Comparison of ENCODE assay signal across 8 cellular contexts in genomic region chr3:16476636-16477035, GRCh38. TPM values are rescaled to one million over a fixed set of nuclear protein-coding genes. Genes with fewer than 3 reads are reported as not detected.
DNase-seq lines count a peak whose midpoint lies in the region; ATAC-seq and TF ChIP-seq lines count a peak whose summit lies in the region.

No MANE protein-coding gene starts in this region.

- TF ChIP-seq POLR2A in breast epithelium (IDR thresholded peaks at IDR 0.05) (no peak), transverse colon (IDR thresholded peaks at IDR 0.05) (no peak), adrenal gland (IDR thresholded peaks at IDR 0.05) (no peak)

- no TSS peak for BruUV-seq in MCF 10A (replicated peaks; lab: Mats Ljungman, UMichigan)

- peak; percentile 56 for DNase-seq in MCF 10A (ENCODE audit: unreplicated experiment)
- no peak for DNase-seq in breast epithelium (ENCODE audit: low spot score in 2 of 2)
- peak; percentile 17 for DNase-seq in MG63
- DNase-seq in epithelial cell of esophagus (ENCODE audit: low read depth): peak; percentile 19
- DNase-seq in transverse colon: no peak
- DNase-seq in foreskin keratinocyte: no peak
- DNase-seq in adrenal gland: no peak

- no peaks in the 10 kb centered on the region for H3K36me3 Mint-ChIP-seq in MCF 10A (ENCODE audit: insufficient read depth, unreplicated experiment)

- no peaks in the 10 kb centered on the region for H3K36me3 ChIP-seq in breast epithelium
- H3K36me3 ChIP-seq in MG63: peaks cover 6% of the 10 kb centered on the region
- H3K36me3 ChIP-seq in transverse colon: no peaks in the 10 kb centered on the region
- H3K36me3 ChIP-seq in adrenal gland (replicated peaks in 1 of 2): no peaks in the 10 kb centered on the region

- ATAC-seq in foreskin keratinocyte (no peak), HG03025 (IDR thresholded peaks at IDR 0.05; ENCODE audit: low FRiP score, unreplicated experiment) (no peak)

- no peaks in the 10 kb centered on the region for H3K9me3 Mint-ChIP-seq in MCF 10A (ENCODE audit: unreplicated experiment)

- H3K27me3 ChIP-seq in breast epithelium (no peaks in the 10 kb centered on the region), MG63 (no peaks in the 10 kb centered on the region), transverse colon (no peaks in the 10 kb centered on the region), foreskin keratinocyte (no peaks in the 10 kb centered on the region), adrenal gland (no peaks in the 10 kb centered on the region)

- TF ChIP-seq EP300 in transverse colon (IDR thresholded peaks at IDR 0.05; ENCODE audit: low read depth): no peak

- no peaks in the 10 kb centered on the region for H3K4me1 ChIP-seq in breast epithelium
- H3K4me1 ChIP-seq in transverse colon: peaks cover 0 to 22% (median 2%) of the 10 kb centered on the region in 4 donors
- H3K4me1 ChIP-seq in foreskin keratinocyte: peaks cover 13% of the 10 kb centered on the region
- H3K4me1 ChIP-seq in adrenal gland (replicated peaks in 1 of 2): peaks cover 0 to 5% of the 10 kb centered on the region in 2 donors

- TF ChIP-seq CTCF in MCF 10A (IDR thresholded peaks at IDR 0.05; ENCODE audit: unreplicated experiment) (no peak), breast epithelium (IDR thresholded peaks at IDR 0.05) (no peak), epithelial cell of esophagus (IDR thresholded peaks at IDR 0.05; ENCODE audit: insufficient read depth, low read depth, low read length, missing control alignments) (no peak), transverse colon (IDR thresholded peaks at IDR 0.05) (no peak), foreskin keratinocyte (conservative IDR thresholded peaks at IDR 0.05) (no peak), adrenal gland (IDR thresholded peaks at IDR 0.05) (no peak)

- no peak overlapping the region for H3K27ac ChIP-seq in breast epithelium
- H3K27ac ChIP-seq in transverse colon: peak overlapping the region in 3 of 4 donors; percentile 18 to 23 (median 20)
- no peak overlapping the region for H3K27ac ChIP-seq in foreskin keratinocyte
- H3K27ac ChIP-seq in adrenal gland: no peak overlapping the region

- no peak overlapping the region for H3K4me3 Mint-ChIP-seq in MCF 10A (ENCODE audit: unreplicated experiment)

- no peaks in the 10 kb centered on the region for H3K27me3 Mint-ChIP-seq in MCF 10A (ENCODE audit: insufficient read depth, unreplicated experiment)

- intact Hi-C loops in MCF 10A (cut with micrococcal nuclease): no loop called here
- intact Hi-C loops in breast epithelium (cut with DNase I; ENCODE audit: low total_unique reads): no loop called here
- intact Hi-C loops in transverse colon (cut with DNase I; ENCODE audit: low total_unique reads): no loop called here
- intact Hi-C loops in adrenal gland (cut with DNase I): no loop called here

- 47 to 54% methylated on average over 5 of the region's 5 CpGs for WGBS in transverse colon (ENCODE audit: low coverage in 1 of 2), 2 donors
- 52 to 64% (median 57%) methylated on average over 5 of the region's 5 CpGs for WGBS in adrenal gland, 4 donors

- H3K4me1 Mint-ChIP-seq in MCF 10A (ENCODE audit: insufficient read depth, unreplicated experiment): no peaks in the 10 kb centered on the region

- in situ Hi-C loops in transverse colon (cut with MboI; ENCODE audit: low pct_ligation_motif_present in 1 of 4, low pct_unique_long_range_greater_than_20kb in 1 of 4, low sequenced_read_pairs in 3 of 4): no loop called here

- H3K4me3 ChIP-seq in breast epithelium: no peak overlapping the region
- no peak overlapping the region for H3K4me3 ChIP-seq in MG63
- H3K4me3 ChIP-seq in epithelial cell of esophagus (ENCODE audit: low read length): no peak overlapping the region
- H3K4me3 ChIP-seq in transverse colon: no peak overlapping the region
- no peak overlapping the region for H3K4me3 ChIP-seq in adrenal gland

- CTCF ChIA-PET in MCF 10A (lab: Yijun Ruan, JAX): interaction anchor here (0.8 kb wide), 2 partner anchors 186 to 209 kb away, joined by 3 to 4 read pairs; no protein-coding TSS in a partner anchor

- POLR2A ChIA-PET in MCF 10A (lab: Yijun Ruan, JAX): interaction anchor here (0.6 kb wide), 1 partner anchor 18 kb away, joined by 4 read pairs; no protein-coding TSS in a partner anchor

- H3K27ac Mint-ChIP-seq in MCF 10A (ENCODE audit: low read depth, unreplicated experiment): no peak overlapping the region

- H3K9me3 ChIP-seq in breast epithelium (no peaks in the 10 kb centered on the region), MG63 (no peaks in the 10 kb centered on the region; the same call in 1 of the 2 replicates), transverse colon (no peaks in the 10 kb centered on the region), adrenal gland (replicated peaks in 1 of 3) (no peaks in the 10 kb centered on the region)

RNA-seq across cellular contexts. Expression of gene RFTN1, which starts 36.9 kb away (rescaled TPM):
- total RNA-seq in MCF 10A (2022): 2.1 and 4.5 TPM in 2 replicates
- 100 to 1,000 TPM in 1 of 3 donors, 10 to 100 TPM in 2; 13.9 to 108 (median 29.5) TPM for total RNA-seq in breast epithelium
- 42.1 and 44.1 TPM in 2 replicates for total RNA-seq in MG63 (2014; rRNA removed; shearing (Covaris generic); ENCODE audit: low replicate concordance)
- 10 to 100 TPM in 3 of 4 donors, 1 to 10 TPM in 1; 6.7 to 25.7 (median 15.7) TPM for total RNA-seq in transverse colon
- 29.3 and 33.9 TPM in 2 replicates for total RNA-seq in foreskin keratinocyte
- polyA plus RNA-seq in foreskin keratinocyte: 18.5 and 19.9 TPM in 2 replicates
- 10 to 100 TPM in 6 of 8 donors, 1 to 10 TPM in 2; 8.3 to 35.7 (median 23.3) TPM for total RNA-seq in adrenal gland
- 10 to 100 TPM; 10.3 to 15.6 (median 11.8) TPM for polyA plus RNA-seq in adrenal gland

Comparison
In these comparisons a context has a peak if more than half of its experiments do, and no peak if none do; other contexts are left out.
1. DNase-seq: peak in MCF 10A (single experiment), MG63 (single experiment) and epithelial cell of esophagus (single experiment); none in breast epithelium (0 of 2), transverse colon (single experiment), foreskin keratinocyte (0 of 2) and adrenal gland (0 of 7).
2. H3K27ac ChIP-seq: peak in transverse colon (3 of 4); none in breast epithelium (0 of 2), foreskin keratinocyte (single experiment) and adrenal gland (0 of 5).